8 cellular contexts compared by ENCODE assay signal in genomic region chr9:62801961-62802718, GRCh38.
DNase-seq lines count a peak whose midpoint lies in the region; ATAC-seq and TF ChIP-seq lines count a peak whose summit lies in the region.
"Not testable (repeated sequence)": the region's sequence is repeated elsewhere in the genome, so short reads cannot be mapped to it uniquely, and the experiment has no call there.

No MANE protein-coding gene starts in this region.

- peak overlapping the region; percentile 67 to 79 for H3K27ac ChIP-seq in lung (ENCODE audit: low read depth in 1 of 2, low read length in 1 of 2)

- H3K4me1 ChIP-seq in NT2/D1 (ENCODE audit: insufficient read depth, insufficient read length); lung (ENCODE audit: control insufficient read depth in 2 of 2, insufficient read depth in 2 of 2, low read length in 2 of 2): not testable (repeated sequence)

- H3K27ac Mint-ChIP-seq in activated T-helper 2 cell treated with anti-CD3 and anti-CD28 coated beads, Interferon-gamma antibody, Interleukin-2, Interleukin-4, amounts not matched to agents 10 μg/mL and 5 μg/mL and 100 μg/mL, durations not matched to agents 14 hours and 24 hours and 36 hours: not testable (repeated sequence)

- 4 to 7% methylated on average over 63 of the region's 63 CpGs for WGBS in lung, 2 donors

- TF ChIP-seq POLR2A in GM19099 (IDR thresholded peaks at IDR 0.05; ENCODE audit: extremely low read depth, insufficient read length, low read depth) (peak; percentile 80), erythroblast (IDR thresholded peaks at IDR 0.05; ENCODE audit: low read length) (peak; percentile 47)

- H3K27me3 ChIP-seq in NT2/D1 (ENCODE audit: insufficient read depth, insufficient read length): peaks cover 47% of the 10 kb centered on the region
- not testable (repeated sequence) for H3K27me3 ChIP-seq in lung (ENCODE audit: control insufficient read depth, insufficient read depth)

- peaks cover 10% of the 10 kb centered on the region for H3K36me3 Mint-ChIP-seq in activated T-helper 2 cell treated with anti-CD3 and anti-CD28 coated beads, Interferon-gamma antibody, Interleukin-2, Interleukin-4, amounts not matched to agents 10 μg/mL and 5 μg/mL and 100 μg/mL, durations not matched to agents 14 hours and 24 hours and 36 hours (ENCODE audit: low read depth)

- not testable (repeated sequence) for H3K9me3 ChIP-seq in NT2/D1 (ENCODE audit: insufficient read depth, low read length)
- peaks cover 0 to 17% of the 10 kb centered on the region in 2 donors for H3K9me3 ChIP-seq in lung (ENCODE audit: control insufficient read depth in 2 of 2, insufficient read depth in 1 of 2, low read length in 1 of 2)

- intact Hi-C loops in activated T-helper 2 cell treated with anti-CD3 and anti-CD28 coated beads, Interferon-gamma antibody, Interleukin-2, Interleukin-4, amounts not matched to agents 10 μg/mL and 5 μg/mL and 100 μg/mL, durations not matched to agents 14 hours and 24 hours and 36 hours (cut with micrococcal nuclease): not testable (repeated sequence)

- peak overlapping the region; percentile 68 for H3K4me3 Mint-ChIP-seq in activated T-helper 2 cell treated with anti-CD3 and anti-CD28 coated beads, Interferon-gamma antibody, Interleukin-2, Interleukin-4, amounts not matched to agents 10 μg/mL and 5 μg/mL and 100 μg/mL, durations not matched to agents 14 hours and 24 hours and 36 hours (ENCODE audit: low read depth)

- H3K4me1 Mint-ChIP-seq in activated T-helper 2 cell treated with anti-CD3 and anti-CD28 coated beads, Interferon-gamma antibody, Interleukin-2, Interleukin-4, amounts not matched to agents 10 μg/mL and 5 μg/mL and 100 μg/mL, durations not matched to agents 14 hours and 24 hours and 36 hours (ENCODE audit: low read depth): peaks cover 23% of the 10 kb centered on the region

- ATAC-seq in HG02970 (IDR thresholded peaks at IDR 0.05; ENCODE audit: low FRiP score, unreplicated experiment): peak; percentile 100
- peak; percentile 99 for ATAC-seq in lung (ENCODE audit: insufficient read depth, low FRiP score)

- peak; percentile 79 for DNase-seq in Ammon's horn (ENCODE audit: low spot score)
- peak; percentile 75 for DNase-seq in NT2/D1 (ENCODE audit: low read depth, low spot score)
- peak; percentile 70 for DNase-seq in activated T-helper 2 cell treated with anti-CD3 and anti-CD28 coated beads, Interferon-gamma antibody, Interleukin-2, Interleukin-4, amounts not matched to agents 10 μg/mL and 5 μg/mL and 100 μg/mL, durations not matched to agents 14 hours and 24 hours and 36 hours (ENCODE audit: low spot score)
- not testable (repeated sequence) for DNase-seq in erythroblast (lab: John Stamatoyannopoulos, UW)
- DNase-seq in lung (ENCODE audit: low spot score): peak; percentile 84
- peak; percentile 59 to 76 for DNase-seq in stimulated activated CD4-positive, alpha-beta T cell treated with anti-CD3 and anti-CD28 coated beads, Interleukin-2, amount 100 ng/mL, for 24 hours

- H3K9me3 Mint-ChIP-seq in activated T-helper 2 cell treated with anti-CD3 and anti-CD28 coated beads, Interferon-gamma antibody, Interleukin-2, Interleukin-4, amounts not matched to agents 10 μg/mL and 5 μg/mL and 100 μg/mL, durations not matched to agents 14 hours and 24 hours and 36 hours: not testable (repeated sequence)

- H3K36me3 ChIP-seq in NT2/D1 (ENCODE audit: insufficient read depth, insufficient read length, low read length); lung (ENCODE audit: control insufficient read depth in 2 of 2, insufficient read depth in 2 of 2, low read length in 2 of 2): not testable (repeated sequence)

- H3K4me3 ChIP-seq in NT2/D1 (ENCODE audit: insufficient read length, low read depth) (peak overlapping the region; percentile 90), lung (peak overlapping the region; percentile 4)

- H3K9ac ChIP-seq in NT2/D1 (ENCODE audit: insufficient read length, low read depth): peak overlapping the region; percentile 91

- H3K27me3 Mint-ChIP-seq in activated T-helper 2 cell treated with anti-CD3 and anti-CD28 coated beads, Interferon-gamma antibody, Interleukin-2, Interleukin-4, amounts not matched to agents 10 μg/mL and 5 μg/mL and 100 μg/mL, durations not matched to agents 14 hours and 24 hours and 36 hours (ENCODE audit: low read depth): peaks cover 49% of the 10 kb centered on the region

- TF ChIP-seq CTCF in lung (IDR thresholded peaks at IDR 0.05; ENCODE audit: control extremely low read depth, extremely low read depth): not testable (repeated sequence)
